In the genomic region with DNA sequence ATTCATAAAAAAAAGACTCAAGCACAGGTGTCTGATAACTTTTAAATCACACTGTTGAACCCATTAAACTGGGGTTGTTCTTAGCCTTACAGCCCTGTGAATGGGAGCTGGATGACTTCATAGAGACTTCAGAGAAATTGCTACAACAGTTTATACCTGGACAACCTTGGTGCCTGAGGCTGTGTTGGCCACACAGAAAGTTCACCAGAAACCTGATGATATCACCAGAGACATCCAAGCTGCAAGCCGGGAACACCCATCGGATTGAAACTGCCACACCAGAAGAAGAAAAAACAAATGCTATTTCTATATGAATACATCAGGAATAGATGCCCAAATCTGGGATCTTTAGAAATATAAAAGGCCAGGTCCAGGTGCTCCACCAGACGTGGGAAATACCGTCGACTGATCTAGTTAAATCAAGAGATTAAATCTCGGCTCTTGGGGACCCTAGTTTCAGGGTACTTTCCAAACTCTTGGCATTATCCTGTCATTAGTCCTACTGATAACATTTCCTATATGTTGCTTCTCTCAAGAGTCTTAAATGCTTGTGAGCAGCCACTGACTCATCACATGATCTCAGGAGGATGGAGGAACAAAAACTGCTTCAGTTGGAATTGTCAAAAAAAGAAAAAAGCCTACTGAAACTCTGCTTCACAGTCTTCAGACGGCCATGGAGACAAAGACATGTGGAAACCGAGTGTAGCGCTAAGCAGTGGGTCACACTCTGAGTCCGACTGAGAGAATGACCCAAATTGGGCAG, we compare ENCODE assay signal across 2 cellular contexts.
TF ChIP-seq lines count a peak whose summit lies in the region.

No MANE protein-coding gene starts in this region.

TF ChIP-seq in SK-N-SH, 30 proteins besides CTCF, POLR2A, EP300 and RAD21 (continued from another document):
- TF ChIP-seq PBX3 (IDR thresholded peaks at IDR 0.05) (no peak), FOXJ3 (CRISPR knock-in tag; IDR thresholded peaks at IDR 0.05) (no peak), MAX (IDR thresholded peaks at IDR 0.05; ENCODE audit: low read depth) (no peak), NRF1 (IDR thresholded peaks at IDR 0.05; ENCODE audit: low read depth, low read length) (no peak), SMC3 (IDR thresholded peaks at IDR 0.05; ENCODE audit: low read depth, low read length) (no peak), GABPA (IDR thresholded peaks at IDR 0.05; ENCODE audit: low read depth) (no peak), IRF3 (IDR thresholded peaks at IDR 0.05; ENCODE audit: low read depth, low read length) (no peak), RXRA (IDR thresholded peaks at IDR 0.05; ENCODE audit: borderline replicate concordance, low read depth) (no peak), NFIC (IDR thresholded peaks at IDR 0.05; ENCODE audit: borderline replicate concordance) (no peak), TAF1 (IDR thresholded peaks at IDR 0.05; ENCODE audit: borderline replicate concordance, low read depth, low read length) (no peak), ELF1 (IDR thresholded peaks at IDR 0.05) (no peak), POLR2AphosphoS5 (IDR thresholded peaks at IDR 0.05; ENCODE audit: low read depth, low read length) (no peak)
- TF ChIP-seq, protein P1, sequence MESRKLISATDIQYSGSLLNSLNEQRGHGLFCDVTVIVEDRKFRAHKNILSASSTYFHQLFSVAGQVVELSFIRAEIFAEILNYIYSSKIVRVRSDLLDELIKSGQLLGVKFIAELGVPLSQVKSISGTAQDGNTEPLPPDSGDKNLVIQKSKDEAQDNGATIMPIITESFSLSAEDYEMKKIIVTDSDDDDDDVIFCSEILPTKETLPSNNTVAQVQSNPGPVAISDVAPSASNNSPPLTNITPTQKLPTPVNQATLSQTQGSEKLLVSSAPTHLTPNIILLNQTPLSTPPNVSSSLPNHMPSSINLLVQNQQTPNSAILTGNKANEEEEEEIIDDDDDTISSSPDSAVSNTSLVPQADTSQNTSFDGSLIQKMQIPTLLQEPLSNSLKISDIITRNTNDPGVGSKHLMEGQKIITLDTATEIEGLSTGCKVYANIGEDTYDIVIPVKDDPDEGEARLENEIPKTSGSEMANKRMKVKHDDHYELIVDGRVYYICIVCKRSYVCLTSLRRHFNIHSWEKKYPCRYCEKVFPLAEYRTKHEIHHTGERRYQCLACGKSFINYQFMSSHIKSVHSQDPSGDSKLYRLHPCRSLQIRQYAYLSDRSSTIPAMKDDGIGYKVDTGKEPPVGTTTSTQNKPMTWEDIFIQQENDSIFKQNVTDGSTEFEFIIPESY (IDR thresholded peaks at IDR 0.05; ENCODE audit: borderline replicate concordance, low read depth), result no peak
- TF ChIP-seq, protein P2, sequence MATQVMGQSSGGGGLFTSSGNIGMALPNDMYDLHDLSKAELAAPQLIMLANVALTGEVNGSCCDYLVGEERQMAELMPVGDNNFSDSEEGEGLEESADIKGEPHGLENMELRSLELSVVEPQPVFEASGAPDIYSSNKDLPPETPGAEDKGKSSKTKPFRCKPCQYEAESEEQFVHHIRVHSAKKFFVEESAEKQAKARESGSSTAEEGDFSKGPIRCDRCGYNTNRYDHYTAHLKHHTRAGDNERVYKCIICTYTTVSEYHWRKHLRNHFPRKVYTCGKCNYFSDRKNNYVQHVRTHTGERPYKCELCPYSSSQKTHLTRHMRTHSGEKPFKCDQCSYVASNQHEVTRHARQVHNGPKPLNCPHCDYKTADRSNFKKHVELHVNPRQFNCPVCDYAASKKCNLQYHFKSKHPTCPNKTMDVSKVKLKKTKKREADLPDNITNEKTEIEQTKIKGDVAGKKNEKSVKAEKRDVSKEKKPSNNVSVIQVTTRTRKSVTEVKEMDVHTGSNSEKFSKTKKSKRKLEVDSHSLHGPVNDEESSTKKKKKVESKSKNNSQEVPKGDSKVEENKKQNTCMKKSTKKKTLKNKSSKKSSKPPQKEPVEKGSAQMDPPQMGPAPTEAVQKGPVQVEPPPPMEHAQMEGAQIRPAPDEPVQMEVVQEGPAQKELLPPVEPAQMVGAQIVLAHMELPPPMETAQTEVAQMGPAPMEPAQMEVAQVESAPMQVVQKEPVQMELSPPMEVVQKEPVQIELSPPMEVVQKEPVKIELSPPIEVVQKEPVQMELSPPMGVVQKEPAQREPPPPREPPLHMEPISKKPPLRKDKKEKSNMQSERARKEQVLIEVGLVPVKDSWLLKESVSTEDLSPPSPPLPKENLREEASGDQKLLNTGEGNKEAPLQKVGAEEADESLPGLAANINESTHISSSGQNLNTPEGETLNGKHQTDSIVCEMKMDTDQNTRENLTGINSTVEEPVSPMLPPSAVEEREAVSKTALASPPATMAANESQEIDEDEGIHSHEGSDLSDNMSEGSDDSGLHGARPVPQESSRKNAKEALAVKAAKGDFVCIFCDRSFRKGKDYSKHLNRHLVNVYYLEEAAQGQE (IDR thresholded peaks at IDR 0.05; ENCODE audit: low read depth, low read length), result no peak

TF ChIP-seq in SK-N-SH treated with all-trans-retinoic acid at 6 μM for 48 hours, 23 proteins besides CTCF, POLR2A, EP300 and RAD21 (continued from another document):
- TF ChIP-seq, protein P3, sequence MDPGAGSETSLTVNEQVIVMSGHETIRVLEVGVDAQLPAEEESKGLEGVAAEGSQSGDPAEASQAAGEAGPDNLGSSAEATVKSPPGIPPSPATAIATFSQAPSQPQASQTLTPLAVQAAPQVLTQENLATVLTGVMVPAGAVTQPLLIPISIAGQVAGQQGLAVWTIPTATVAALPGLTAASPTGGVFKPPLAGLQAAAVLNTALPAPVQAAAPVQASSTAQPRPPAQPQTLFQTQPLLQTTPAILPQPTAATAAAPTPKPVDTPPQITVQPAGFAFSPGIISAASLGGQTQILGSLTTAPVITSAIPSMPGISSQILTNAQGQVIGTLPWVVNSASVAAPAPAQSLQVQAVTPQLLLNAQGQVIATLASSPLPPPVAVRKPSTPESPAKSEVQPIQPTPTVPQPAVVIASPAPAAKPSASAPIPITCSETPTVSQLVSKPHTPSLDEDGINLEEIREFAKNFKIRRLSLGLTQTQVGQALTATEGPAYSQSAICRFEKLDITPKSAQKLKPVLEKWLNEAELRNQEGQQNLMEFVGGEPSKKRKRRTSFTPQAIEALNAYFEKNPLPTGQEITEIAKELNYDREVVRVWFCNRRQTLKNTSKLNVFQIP (CRISPR knock-in tag; IDR thresholded peaks at IDR 0.05; ENCODE audit: borderline replicate concordance, low read depth), result no peak
- TF ChIP-seq ZNF70 (CRISPR knock-in tag; IDR thresholded peaks at IDR 0.05) (no peak), OSR1 (CRISPR knock-in tag; IDR thresholded peaks at IDR 0.05) (no peak), ZFP3 (CRISPR knock-in tag; IDR thresholded peaks at IDR 0.05) (no peak), ARNTL (CRISPR knock-in tag; IDR thresholded peaks at IDR 0.05; ENCODE audit: borderline replicate concordance, low read depth) (no peak)
